18 cellular contexts compared by ENCODE assay signal in genomic region chr10:3861785-3862184, GRCh38.
DNase-seq lines count a peak whose midpoint lies in the region; ATAC-seq and TF ChIP-seq lines count a peak whose summit lies in the region.
"Had no signal": no experiment of that assay in that cellular context is flagged by ENCODE, and none has a peak within 500 bp of the region (broad histone marks: within the 10 kb centered on the region; RNA-seq: fewer than 3 reads in every experiment).

No MANE protein-coding gene starts in this region.

- TF ChIP-seq CTCF in HEK293 (tag by site-specific recombination; IDR thresholded peaks at IDR 0.05) = no peak
- no peak for TF ChIP-seq CTCF in osteocyte (IDR thresholded peaks at IDR 0.05)

- CTCF ChIA-PET in HEK293 (lab: Yijun Ruan, JAX) = no interaction called here

- POLR2A ChIA-PET in HEK293 (lab: Yijun Ruan, JAX) = no interaction called here

- no peaks in the 10 kb centered on the region for H3K27me3 ChIP-seq in ACC112 (ENCODE audit: insufficient read depth, low read length)
- H3K27me3 ChIP-seq: foreskin keratinocyte, sigmoid colon, testis had no signal

- peaks cover 22% of the 10 kb centered on the region for H3K4me1 Mint-ChIP-seq in osteocyte (ENCODE audit: unreplicated experiment)

- H3K27me3 Mint-ChIP-seq in osteocyte (ENCODE audit: unreplicated experiment) = no peaks in the 10 kb centered on the region
- H3K27me3 Mint-ChIP-seq: activated naive CD8-positive, alpha-beta T cell had no signal

- no peak overlapping the region for H2AFZ ChIP-seq in ACC112 (ENCODE audit: low read length, unreplicated experiment)

- H3K9me3 ChIP-seq in HEK293 (ENCODE audit: control insufficient read depth, insufficient read depth, low read depth, low read length) = no peaks in the 10 kb centered on the region
- H3K9me3 ChIP-seq: sigmoid colon, testis had no signal

- H3K4me1 ChIP-seq in ACC112 (ENCODE audit: control insufficient read depth, insufficient read depth, low read length, unreplicated experiment) = peaks cover 12% of the 10 kb centered on the region
- no peaks in the 10 kb centered on the region for H3K4me1 ChIP-seq in HEK293 (ENCODE audit: control insufficient read depth, insufficient read depth, low read length)
- H3K4me1 ChIP-seq: foreskin keratinocyte, sigmoid colon, testis had no signal

- H3K27ac ChIP-seq in ACC112 (ENCODE audit: low read depth, low read length) (peak overlapping the region; percentile 89; the same call in 1 of the 2 replicates), HEK293 (ENCODE audit: extremely low read depth, low read depth, low read length) (no peak overlapping the region)
- H3K27ac ChIP-seq: epithelial cell of prostate, foreskin keratinocyte, sigmoid colon, testis had no signal

- no peak for TF ChIP-seq POLR2A in GM18505 (IDR thresholded peaks at IDR 0.05; ENCODE audit: borderline replicate concordance, extremely low read depth, insufficient read depth, insufficient read length)

- H3K4me3 ChIP-seq in ACC112 (ENCODE audit: low read depth, low read length) = no peak overlapping the region
- no peak overlapping the region for H3K4me3 ChIP-seq in HEK293 (ENCODE audit: low read depth, low read length)
- H3K4me3 ChIP-seq: sigmoid colon, testis had no signal

- peak; percentile 79 to 99 for DNase-seq in dermis microvascular lymphatic vessel endothelial cell (ENCODE audit: low read depth in 2 of 2)
- no peak for DNase-seq in osteocyte (ENCODE audit: extremely low spot score, unreplicated experiment)
- DNase-seq in foreskin melanocyte = no peak
- no peak for DNase-seq in NCI-H1048 (lab: John Stamatoyannopoulos, UW)
- DNase-seq: foreskin keratinocyte, hypothalamus, NCI-H1417, NCI-H2171 treated with DMSO at 0.1 percent for 48 hours, NCI-H69, SHP77, sigmoid colon, testis had no signal

- H3K4me3 Mint-ChIP-seq in osteocyte (ENCODE audit: unreplicated experiment) = no peak overlapping the region
- H3K4me3 Mint-ChIP-seq: activated naive CD8-positive, alpha-beta T cell had no signal

- H3K36me3 ChIP-seq in ACC112 (ENCODE audit: insufficient read depth, low read length) = no peaks in the 10 kb centered on the region
- H3K36me3 ChIP-seq in HEK293 (ENCODE audit: control insufficient read depth in 2 of 2, insufficient read depth in 1 of 2, low read length in 2 of 2) = no peaks in the 10 kb centered on the region
- H3K36me3 ChIP-seq: sigmoid colon had no signal

- no peaks in the 10 kb centered on the region for H3K36me3 Mint-ChIP-seq in osteocyte (ENCODE audit: unreplicated experiment)

- no peaks in the 10 kb centered on the region for H3K79me2 ChIP-seq in ACC112 (ENCODE audit: control insufficient read depth, insufficient read depth, low read length, unreplicated experiment)

- ATAC-seq in GM18505 (IDR thresholded peaks at IDR 0.05; ENCODE audit: unreplicated experiment) = no peak
- no peak for ATAC-seq in GM18873 (IDR thresholded peaks at IDR 0.05; ENCODE audit: low FRiP score, unreplicated experiment)
- ATAC-seq: foreskin keratinocyte had no signal

- H3K27ac Mint-ChIP-seq in osteocyte (ENCODE audit: unreplicated experiment) = peak overlapping the region; percentile 95
- H3K27ac Mint-ChIP-seq: activated naive CD8-positive, alpha-beta T cell had no signal

- no peaks in the 10 kb centered on the region for H3K9me3 Mint-ChIP-seq in osteocyte (ENCODE audit: unreplicated experiment)

TF ChIP-seq in HEK293, 187 proteins besides CTCF, POLR2A, EP300 and RAD21:
- 0 out of 2 replicates have a peak, but pooled peaks have one; percentile 31 for TF ChIP-seq ZIC2 (tag by site-specific recombination; IDR thresholded peaks at IDR 0.05)
- TF ChIP-seq ZNF341 (tag by site-specific recombination; IDR thresholded peaks at IDR 0.05; ENCODE audit: low read depth) = no peak

Comparison
In these comparisons a context has a peak if more than half of its experiments do, and no peak if none do; other contexts are left out.
1. DNase-seq: peak in dermis microvascular lymphatic vessel endothelial cell (2 of 2); none in osteocyte (single experiment), foreskin melanocyte (single experiment) and NCI-H1048 (single experiment).